In the genomic region with DNA sequence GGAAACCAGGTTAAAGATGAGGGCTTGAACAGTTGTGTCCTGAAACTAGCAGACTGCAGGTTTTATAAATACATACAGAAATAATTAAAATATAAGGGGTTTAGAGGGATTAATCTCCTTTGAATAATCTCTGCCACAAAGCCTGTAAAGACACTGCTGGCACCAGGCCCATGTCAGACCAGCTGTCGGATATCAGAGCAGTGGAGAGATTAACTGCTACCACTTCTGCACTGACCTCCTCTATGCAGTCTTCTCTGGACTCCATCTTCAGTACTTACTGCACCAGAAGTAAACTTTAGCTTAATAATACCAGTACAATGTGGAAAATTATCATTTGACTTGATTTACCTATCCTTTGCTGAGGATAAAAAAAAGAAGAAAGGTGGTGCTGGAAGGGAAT, we compare ENCODE assay signal across 15 cellular contexts.
DNase-seq lines count a peak whose midpoint lies in the region; TF ChIP-seq lines count a peak whose summit lies in the region.
"Had no signal": no experiment of that assay in that cellular context is flagged by ENCODE, and none has a peak within 500 bp of the region (broad histone marks: within the 10 kb centered on the region; RNA-seq: fewer than 3 reads in every experiment).

No MANE protein-coding gene starts in this region.

- H3K36me3 ChIP-seq in SK-N-MC (ENCODE audit: insufficient read depth, low read length), result no peaks in the 10 kb centered on the region
- no peaks in the 10 kb centered on the region for H3K36me3 ChIP-seq in endodermal cell (ENCODE audit: control insufficient read depth, insufficient read depth, low read length)
- H3K36me3 ChIP-seq in ascending aorta, result no peaks in the 10 kb centered on the region
- H3K36me3 ChIP-seq: neutrophil had no signal

- H3K4me3 ChIP-seq in SK-N-MC, result no peak overlapping the region
- no peak overlapping the region for H3K4me3 ChIP-seq in skeletal muscle cell (ENCODE audit: low read depth, low read length)
- H3K4me3 ChIP-seq in endodermal cell (ENCODE audit: low read length), result no peak overlapping the region
- H3K4me3 ChIP-seq in ascending aorta, result no peak overlapping the region

- intact Hi-C loops in ascending aorta (cut with DNase I), result no loop called here

- H3K4me1 ChIP-seq in endodermal cell (ENCODE audit: control insufficient read depth, insufficient read depth, low read length) (no peaks in the 10 kb centered on the region), ascending aorta (peaks cover 0 to 2% of the 10 kb centered on the region in 2 donors)

- H3K36me3 Mint-ChIP-seq in glutamatergic neuron (ENCODE audit: unreplicated experiment) (no peaks in the 10 kb centered on the region), endodermal cell (ENCODE audit: low read depth) (no peaks in the 10 kb centered on the region)

- H3K9me3 ChIP-seq in SK-N-MC (ENCODE audit: low read depth, low read length) (no peaks in the 10 kb centered on the region), endodermal cell (ENCODE audit: control insufficient read depth, low read length) (no peaks in the 10 kb centered on the region), ascending aorta (no peaks in the 10 kb centered on the region)
- H3K9me3 ChIP-seq: neutrophil had no signal

- H3K27me3 ChIP-seq in endodermal cell (ENCODE audit: control insufficient read depth, insufficient read depth, low read length, poor library complexity, severe bottlenecking), result peaks cover 20% of the 10 kb centered on the region
- H3K27me3 ChIP-seq in ascending aorta, result no peaks in the 10 kb centered on the region
- H3K27me3 ChIP-seq: neutrophil had no signal

- peak; percentile 9 for DNase-seq in NCI-H1436 (lab: John Stamatoyannopoulos, UW)
- no peak for DNase-seq in NCI-H1436 treated with DMSO at 0.1 percent for 48 hours (lab: John Stamatoyannopoulos, UW)
- DNase-seq in SK-N-MC (ENCODE audit: low read depth, low spot score), result no peak
- peak; percentile 35 for DNase-seq in glutamatergic neuron
- DNase-seq in skeletal muscle cell (ENCODE audit: low read depth), result peak; percentile 18
- no peak for DNase-seq in DMS53 treated with DMSO at 0.1 percent for 48 hours (lab: John Stamatoyannopoulos, UW; ENCODE audit: unreplicated experiment)
- DNase-seq in endodermal cell, result no peak
- no peak for DNase-seq in ascending aorta (ENCODE audit: low spot score in 2 of 2)
- DNase-seq: activated T-cell treated with anti-CD3 and anti-CD28 coated beads, Interleukin-2, amount 50 U/mL, for 1 hour; islet precursor cell; stimulated activated CD4-positive, alpha-beta T cell treated with anti-CD3 and anti-CD28 coated beads, Interleukin-1b, Interleukin-23, amount 100 ng/mL, for 48 hours; stimulated activated naive CD8-positive, alpha-beta T cell treated with anti-CD3 and anti-CD28 coated beads, Interleukin-15, Interleukin-2, amounts not matched to agents 100 U/mL and 50 U/mL, for 24 hours had no signal

- H3K9ac ChIP-seq in SK-N-MC (ENCODE audit: insufficient read length) (no peak overlapping the region), endodermal cell (ENCODE audit: extremely low read depth, low read length, poor library complexity, severe bottlenecking) (no peak overlapping the region)

- peaks cover 2% of the 10 kb centered on the region for H3K9me3 Mint-ChIP-seq in glutamatergic neuron (ENCODE audit: unreplicated experiment)
- H3K9me3 Mint-ChIP-seq in endodermal cell, result no peaks in the 10 kb centered on the region

- TF ChIP-seq CTCF in glutamatergic neuron (IDR thresholded peaks at IDR 0.05; ENCODE audit: partially characterized antibody, unreplicated experiment) (no peak), endodermal cell (conservative IDR thresholded peaks at IDR 0.05) (no peak), ascending aorta (IDR thresholded peaks at IDR 0.05) (no peak)

- H3K4me1 Mint-ChIP-seq in glutamatergic neuron (ENCODE audit: low read depth, unreplicated experiment), result peaks cover 19% of the 10 kb centered on the region
- H3K4me1 Mint-ChIP-seq in endodermal cell, result peaks cover 16% of the 10 kb centered on the region

- H3K27me3 Mint-ChIP-seq in glutamatergic neuron (ENCODE audit: unreplicated experiment) (peaks cover 2% of the 10 kb centered on the region), endodermal cell (ENCODE audit: insufficient read depth) (peaks cover 25% of the 10 kb centered on the region)

- 92% methylated on average over 1 of the region's 1 CpG; no CpG with 5 or more reads in 1 of the 2 experiments for WGBS in endodermal cell (ENCODE audit: insufficient coverage in 1 of 2, insufficient read length in 1 of 2), 2 experiments

- H3K27ac ChIP-seq in SK-N-MC (peak overlapping the region; percentile 25; the same call in 1 of the 2 replicates), endodermal cell (ENCODE audit: low read depth, low read length) (no peak overlapping the region), ascending aorta (no peak overlapping the region)
- H3K27ac ChIP-seq: 22Rv1, neutrophil, VCaP had no signal

- H3K4me3 Mint-ChIP-seq in glutamatergic neuron (ENCODE audit: unreplicated experiment) (no peak overlapping the region), endodermal cell (no peak overlapping the region)

- H3K27ac Mint-ChIP-seq in glutamatergic neuron (ENCODE audit: unreplicated experiment) (no peak overlapping the region), endodermal cell (no peak overlapping the region)

Comparison
In these comparisons a context has a peak if more than half of its experiments do, and no peak if none do; other contexts are left out.
1. DNase-seq: peak in NCI-H1436 (single experiment), glutamatergic neuron (single experiment) and skeletal muscle cell (single experiment); none in NCI-H1436 treated with DMSO at 0.1 percent for 48 hours (single experiment), SK-N-MC (single experiment), DMS53 treated with DMSO at 0.1 percent for 48 hours (single experiment), endodermal cell (single experiment) and ascending aorta (0 of 2).